ENCODE assay signal across 1 cellular context in genomic region chr3:155049959-155050358, GRCh38.
TF ChIP-seq lines count a peak whose summit lies in the region.

No MANE protein-coding gene starts in this region.

TF ChIP-seq in SK-N-SH, 30 proteins besides CTCF, POLR2A, EP300 and RAD21 (continued from another document):
- TF ChIP-seq PBX3 (IDR thresholded peaks at IDR 0.05) = no peak
- TF ChIP-seq ELF1 (IDR thresholded peaks at IDR 0.05) = no peak
- no peak for TF ChIP-seq NRF1 (IDR thresholded peaks at IDR 0.05; ENCODE audit: low read depth, low read length)
- TF ChIP-seq TAF1 (IDR thresholded peaks at IDR 0.05; ENCODE audit: borderline replicate concordance, low read depth, low read length) = no peak
- TF ChIP-seq RFX5 (IDR thresholded peaks at IDR 0.05; ENCODE audit: low read length) = no peak
- no peak for TF ChIP-seq ZBTB33 (IDR thresholded peaks at IDR 0.05; ENCODE audit: borderline replicate concordance, low read depth)
- no peak for TF ChIP-seq FOXM1 (IDR thresholded peaks at IDR 0.05; ENCODE audit: low read depth)
- no peak for TF ChIP-seq CHD2 (IDR thresholded peaks at IDR 0.05; ENCODE audit: low read length, partially characterized antibody)
- TF ChIP-seq GATA2 (CRISPR knock-in tag; IDR thresholded peaks at IDR 0.05) = no peak
TF ChIP-seq in SK-N-SH: peak in this region for 0.
